ENCODE assay signal across 1 cellular context in genomic region chr5:78953092-78953800, GRCh38.
TF ChIP-seq lines count a peak whose summit lies in the region.

No MANE protein-coding gene starts in this region.

TF ChIP-seq in SK-N-SH treated with all-trans-retinoic acid at 6 μM for 48 hours, 23 proteins besides CTCF, POLR2A, EP300 and RAD21 (continued from another document):
- TF ChIP-seq CSRNP3 (CRISPR knock-in tag; IDR thresholded peaks at IDR 0.05) (no peak), ZC3H10 (CRISPR knock-in tag; IDR thresholded peaks at IDR 0.05) (no peak), TSHZ2 (CRISPR knock-in tag; IDR thresholded peaks at IDR 0.05) (no peak), ZNF8 (CRISPR knock-in tag; IDR thresholded peaks at IDR 0.05) (no peak), RARB (CRISPR knock-in tag; IDR thresholded peaks at IDR 0.05) (no peak), CSDC2 (CRISPR knock-in tag; IDR thresholded peaks at IDR 0.05) (no peak), ZNF565 (CRISPR knock-in tag; conservative IDR thresholded peaks at IDR 0.05; ENCODE audit: low read depth) (no peak), ZFP3 (CRISPR knock-in tag; IDR thresholded peaks at IDR 0.05) (no peak), ZFP30 (CRISPR knock-in tag; IDR thresholded peaks at IDR 0.05) (no peak), CREB5 (CRISPR knock-in tag; IDR thresholded peaks at IDR 0.05; ENCODE audit: low read depth) (no peak), TCF4 (CRISPR knock-in tag; IDR thresholded peaks at IDR 0.05; ENCODE audit: borderline replicate concordance) (no peak), PPARA (CRISPR knock-in tag; IDR thresholded peaks at IDR 0.05; ENCODE audit: borderline replicate concordance) (no peak), TOX (CRISPR knock-in tag; IDR thresholded peaks at IDR 0.05; ENCODE audit: borderline replicate concordance) (no peak), ISL1 (CRISPR knock-in tag; IDR thresholded peaks at IDR 0.05) (no peak)
